In the genomic region with DNA sequence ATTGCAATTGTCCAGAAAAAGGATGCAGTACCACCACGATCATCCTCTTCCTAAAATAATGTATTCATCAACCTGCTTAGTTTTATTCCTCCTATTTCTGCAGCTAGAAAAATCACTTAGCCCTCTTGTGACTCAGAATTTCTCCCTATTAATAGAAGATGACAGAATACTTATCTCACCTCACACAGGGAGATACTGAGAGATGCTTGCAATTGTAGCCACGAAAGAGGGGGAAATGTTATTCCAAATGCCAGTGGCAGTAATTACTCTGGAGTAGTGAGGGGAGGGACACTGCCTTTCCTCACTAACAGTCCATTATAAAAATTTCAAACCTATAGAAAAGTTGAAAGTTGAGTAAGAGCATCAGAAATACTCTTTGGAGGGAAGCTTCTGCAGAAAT, we compare ENCODE assay signal across 17 cellular contexts. TPM values are rescaled to one million over a fixed set of nuclear protein-coding genes. Genes with fewer than 3 reads are reported as not detected.
DNase-seq lines count a peak whose midpoint lies in the region; ATAC-seq and TF ChIP-seq lines count a peak whose summit lies in the region.
"Had no signal": no experiment of that assay in that cellular context is flagged by ENCODE, and none has a peak within 500 bp of the region (broad histone marks: within the 10 kb centered on the region; RNA-seq: fewer than 3 reads in every experiment).

No MANE protein-coding gene starts in this region.

- no peaks in the 10 kb centered on the region for H3K9me3 ChIP-seq in heart left ventricle
- no peaks in the 10 kb centered on the region for H3K9me3 ChIP-seq in RWPE2 (ENCODE audit: severe bottlenecking)
- no peaks in the 10 kb centered on the region for H3K9me3 ChIP-seq in left ventricle myocardium inferior (replicated peaks)
- no peaks in the 10 kb centered on the region for H3K9me3 ChIP-seq in naive thymus-derived CD4-positive, alpha-beta T cell (ENCODE audit: control insufficient read depth in 2 of 3, low read length in 3 of 3)
- H3K9me3 ChIP-seq: BLaER1 treated with 17β-estradiol and CSF1 and Interleukin-3, amounts not matched to agents 10 nM and 100 nM had no signal

- peaks cover 0 to 9% (median 0%) of the 10 kb centered on the region in 9 donors for H3K36me3 ChIP-seq in heart left ventricle
- no peaks in the 10 kb centered on the region for H3K36me3 ChIP-seq in RWPE2 (ENCODE audit: low read depth)
- peaks cover 5% of the 10 kb centered on the region for H3K36me3 ChIP-seq in left ventricle myocardium inferior
- no peaks in the 10 kb centered on the region for H3K36me3 ChIP-seq in naive thymus-derived CD4-positive, alpha-beta T cell (ENCODE audit: control insufficient read depth in 2 of 3, insufficient read depth in 3 of 3, low read length in 3 of 3)

- peaks cover 0 to 9% (median 0%) of the 10 kb centered on the region in 7 donors for H3K4me1 Mint-ChIP-seq in naive thymus-derived CD4-positive, alpha-beta T cell
- H3K4me1 Mint-ChIP-seq: B cell had no signal

- H3K27ac ChIP-seq in heart left ventricle = peak overlapping the region in 8 of 12 donors; percentile 10 to 69 (median 40)
- peak overlapping the region; percentile 7 for H3K27ac ChIP-seq in RWPE2 (ENCODE audit: poor library complexity, severe bottlenecking)
- H3K27ac ChIP-seq in left ventricle myocardium inferior (replicated peaks) = peak overlapping the region; percentile 24
- no peak overlapping the region for H3K27ac ChIP-seq in naive thymus-derived CD4-positive, alpha-beta T cell (ENCODE audit: low read depth, low read length)
- H3K27ac ChIP-seq: BLaER1 treated with 17β-estradiol and CSF1 and Interleukin-3, amounts not matched to agents 10 nM and 100 nM had no signal

- H3K4me1 ChIP-seq in heart left ventricle (peaks cover 0 to 24% (median 9%) of the 10 kb centered on the region in 12 donors), RWPE2 (ENCODE audit: insufficient read depth, poor library complexity, severe bottlenecking) (peaks cover 15% of the 10 kb centered on the region), left ventricle myocardium inferior (peaks cover 25% of the 10 kb centered on the region)
- H3K4me1 ChIP-seq in naive thymus-derived CD4-positive, alpha-beta T cell (ENCODE audit: control insufficient read depth in 2 of 2, insufficient read depth in 2 of 2, low read length in 2 of 2) = no peaks in the 10 kb centered on the region

- no peak overlapping the region for H3K4me3 Mint-ChIP-seq in naive thymus-derived CD4-positive, alpha-beta T cell
- H3K4me3 Mint-ChIP-seq: B cell; CD8-positive, alpha-beta T cell had no signal

- CTCF ChIA-PET in naive thymus-derived CD4-positive, alpha-beta T cell (lab: Charles Lee) = no interaction called here

- intact Hi-C loops in heart left ventricle (cut with DNase I) = loop anchor here in 1 of 10 donors (10.0 kb wide), 1 partner anchor 161 kb away; a partner anchor contains a TSS
- intact Hi-C loops in Right ventricle myocardium inferior (cut with DNase I) = no loop called here
- intact Hi-C loops in left ventricle myocardium inferior (cut with micrococcal nuclease) = no loop called here
- intact Hi-C loops in naive thymus-derived CD4-positive, alpha-beta T cell (cut with micrococcal nuclease) = no loop called here

- peak in 3 of 4 donors; percentile 64 to 78 (median 71) for ATAC-seq in heart left ventricle
- no peak for ATAC-seq in Right ventricle myocardium inferior
- no peak for ATAC-seq in RWPE2 (ENCODE audit: low read depth)
- no peak for ATAC-seq in naive thymus-derived CD4-positive, alpha-beta T cell
- no peak for ATAC-seq in GM21528 (IDR thresholded peaks at IDR 0.05; ENCODE audit: low FRiP score, unreplicated experiment)
- ATAC-seq: CD8-positive, alpha-beta T cell; HCT116 had no signal

- POLR2A ChIA-PET in naive thymus-derived CD4-positive, alpha-beta T cell (lab: Charles Lee) = no interaction called here

- peaks cover 0 to 3% (median 0%) of the 10 kb centered on the region in 5 donors for H3K27me3 Mint-ChIP-seq in naive thymus-derived CD4-positive, alpha-beta T cell
- H3K27me3 Mint-ChIP-seq: B cell had no signal

- no peak overlapping the region for H3K27ac Mint-ChIP-seq in naive thymus-derived CD4-positive, alpha-beta T cell
- H3K27ac Mint-ChIP-seq: B cell; CD8-positive, alpha-beta T cell had no signal

- no peak for TF ChIP-seq POLR2A in heart left ventricle (IDR thresholded peaks at IDR 0.05)

- H3K4me3 ChIP-seq in heart left ventricle (no peak overlapping the region), RWPE2 (ENCODE audit: severe bottlenecking) (no peak overlapping the region), left ventricle myocardium inferior (no peak overlapping the region)
- no peak overlapping the region for H3K4me3 ChIP-seq in naive thymus-derived CD4-positive, alpha-beta T cell (ENCODE audit: low read length)
- H3K4me3 ChIP-seq: BLaER1 treated with 17β-estradiol and CSF1 and Interleukin-3, amounts not matched to agents 10 nM and 100 nM had no signal

- no peak for TF ChIP-seq CTCF in heart left ventricle (IDR thresholded peaks at IDR 0.05)
- TF ChIP-seq CTCF in RWPE2 (IDR thresholded peaks at IDR 0.05; ENCODE audit: poor library complexity, severe bottlenecking) = no peak
- no peak for TF ChIP-seq CTCF in left ventricle myocardium inferior (IDR thresholded peaks at IDR 0.05; ENCODE audit: borderline replicate concordance)

- H3K9me3 Mint-ChIP-seq in naive thymus-derived CD4-positive, alpha-beta T cell = no peaks in the 10 kb centered on the region
- H3K9me3 Mint-ChIP-seq: CD8-positive, alpha-beta T cell had no signal

- no peaks in the 10 kb centered on the region for H3K27me3 ChIP-seq in heart left ventricle
- no peaks in the 10 kb centered on the region for H3K27me3 ChIP-seq in RWPE2 (ENCODE audit: insufficient read depth, poor library complexity, severe bottlenecking)
- H3K27me3 ChIP-seq in left ventricle myocardium inferior (ENCODE audit: low read depth) = no peaks in the 10 kb centered on the region
- H3K27me3 ChIP-seq in naive thymus-derived CD4-positive, alpha-beta T cell (ENCODE audit: control insufficient read depth in 2 of 2, insufficient read depth in 2 of 2, low read length in 2 of 2) = peaks cover 0 to 3% of the 10 kb centered on the region in 2 donors
- H3K27me3 ChIP-seq: BLaER1 treated with 17β-estradiol and CSF1 and Interleukin-3, amounts not matched to agents 10 nM and 100 nM had no signal

- 30 to 46% (median 36%) methylated on average over 2 of the region's 2 CpGs for WGBS in heart left ventricle, 4 donors

- peaks cover 0 to 7% (median 0%) of the 10 kb centered on the region in 5 donors for H3K36me3 Mint-ChIP-seq in naive thymus-derived CD4-positive, alpha-beta T cell
- H3K36me3 Mint-ChIP-seq: CD8-positive, alpha-beta T cell had no signal

- DNase-seq in heart left ventricle (no peak), Right ventricle myocardium inferior (ENCODE audit: missing footprints) (no peak), RWPE2 (ENCODE audit: low spot score) (no peak), left ventricle myocardium inferior (no peak), putamen (ENCODE audit: low spot score) (peak; percentile 24)
- DNase-seq in naive thymus-derived CD4-positive, alpha-beta T cell = no peak
- DNase-seq in effector CD8-positive, alpha-beta T cell (lab: John Stamatoyannopoulos, UW) = no peak
- DNase-seq: Calu3; CD8-positive, alpha-beta T cell; DMS79 treated with DMSO at 0.1 percent for 48 hours; GF-D8; GOT3; H7 had no signal

RNA-seq across cellular contexts. Expression of a gene that starts 11.8 kb away (rescaled TPM):
- total RNA-seq in heart left ventricle = 10 to 100 TPM; 11.4 to 66.7 (median 24.5) TPM
- 10 to 100 TPM in 1 of 2 donors, 1 to 10 TPM in 1; 4.8 to 20.3 TPM for polyA plus RNA-seq in heart left ventricle
- total RNA-seq in Right ventricle myocardium inferior = 25.0 TPM
- 16.1 TPM for total RNA-seq in left ventricle myocardium inferior
- 100 to 1,000 TPM in 1 of 5 experiments, 10 to 100 TPM in 2, 1 to 10 TPM in 2; 2.7 to 225 (median 33.8) TPM for total RNA-seq in naive thymus-derived CD4-positive, alpha-beta T cell
- polyA plus RNA-seq in naive thymus-derived CD4-positive, alpha-beta T cell = 1 to 10 TPM in 1 of 2 donors, under 1 TPM in 1; 0.45 to 1.1 TPM

Comparison
In these comparisons a context has a peak if more than half of its experiments do, and no peak if none do; other contexts are left out.
1. ATAC-seq: peak in heart left ventricle (3 of 4); none in Right ventricle myocardium inferior (single experiment), RWPE2 (single experiment), naive thymus-derived CD4-positive, alpha-beta T cell (single experiment) and GM21528 (single experiment).